In genomic region chr1:229024528-229025119, GRCh38 we compare ENCODE assay signal across 1 cellular context.
TF ChIP-seq lines count a peak whose summit lies in the region.

No MANE protein-coding gene starts in this region.

TF ChIP-seq in K562, 482 proteins besides CTCF, POLR2A, EP300 and RAD21 (continued from another document and continues in another):
- TF ChIP-seq NCOR1 (IDR thresholded peaks at IDR 0.05) = no peak
- no peak for TF ChIP-seq RBM25 (IDR thresholded peaks at IDR 0.05; ENCODE audit: low read depth, low read length, severe bottlenecking)
- peak; percentile 35; the same call in 1 of the 2 replicates for TF ChIP-seq CREB3L1 (IDR thresholded peaks at IDR 0.05; ENCODE audit: borderline replicate concordance, low read depth)
- no peak for TF ChIP-seq CREBBP (IDR thresholded peaks at IDR 0.05; ENCODE audit: low read depth, low read length)
- no peak for TF ChIP-seq ZNF263 (CRISPR knock-in tag; IDR thresholded peaks at IDR 0.05; ENCODE audit: borderline replicate concordance)
- no peak for TF ChIP-seq TAF7 (tag; IDR thresholded peaks at IDR 0.05)
- TF ChIP-seq BMI1 (IDR thresholded peaks at IDR 0.05; ENCODE audit: low read length) = no peak
- peak; percentile 70 for TF ChIP-seq ARID1B (IDR thresholded peaks at IDR 0.05)
- no peak for TF ChIP-seq PHTF2 (CRISPR knock-in tag; IDR thresholded peaks at IDR 0.05)
- no peak for TF ChIP-seq FOXJ3 (CRISPR knock-in tag; IDR thresholded peaks at IDR 0.05)
- TF ChIP-seq, protein P1, sequence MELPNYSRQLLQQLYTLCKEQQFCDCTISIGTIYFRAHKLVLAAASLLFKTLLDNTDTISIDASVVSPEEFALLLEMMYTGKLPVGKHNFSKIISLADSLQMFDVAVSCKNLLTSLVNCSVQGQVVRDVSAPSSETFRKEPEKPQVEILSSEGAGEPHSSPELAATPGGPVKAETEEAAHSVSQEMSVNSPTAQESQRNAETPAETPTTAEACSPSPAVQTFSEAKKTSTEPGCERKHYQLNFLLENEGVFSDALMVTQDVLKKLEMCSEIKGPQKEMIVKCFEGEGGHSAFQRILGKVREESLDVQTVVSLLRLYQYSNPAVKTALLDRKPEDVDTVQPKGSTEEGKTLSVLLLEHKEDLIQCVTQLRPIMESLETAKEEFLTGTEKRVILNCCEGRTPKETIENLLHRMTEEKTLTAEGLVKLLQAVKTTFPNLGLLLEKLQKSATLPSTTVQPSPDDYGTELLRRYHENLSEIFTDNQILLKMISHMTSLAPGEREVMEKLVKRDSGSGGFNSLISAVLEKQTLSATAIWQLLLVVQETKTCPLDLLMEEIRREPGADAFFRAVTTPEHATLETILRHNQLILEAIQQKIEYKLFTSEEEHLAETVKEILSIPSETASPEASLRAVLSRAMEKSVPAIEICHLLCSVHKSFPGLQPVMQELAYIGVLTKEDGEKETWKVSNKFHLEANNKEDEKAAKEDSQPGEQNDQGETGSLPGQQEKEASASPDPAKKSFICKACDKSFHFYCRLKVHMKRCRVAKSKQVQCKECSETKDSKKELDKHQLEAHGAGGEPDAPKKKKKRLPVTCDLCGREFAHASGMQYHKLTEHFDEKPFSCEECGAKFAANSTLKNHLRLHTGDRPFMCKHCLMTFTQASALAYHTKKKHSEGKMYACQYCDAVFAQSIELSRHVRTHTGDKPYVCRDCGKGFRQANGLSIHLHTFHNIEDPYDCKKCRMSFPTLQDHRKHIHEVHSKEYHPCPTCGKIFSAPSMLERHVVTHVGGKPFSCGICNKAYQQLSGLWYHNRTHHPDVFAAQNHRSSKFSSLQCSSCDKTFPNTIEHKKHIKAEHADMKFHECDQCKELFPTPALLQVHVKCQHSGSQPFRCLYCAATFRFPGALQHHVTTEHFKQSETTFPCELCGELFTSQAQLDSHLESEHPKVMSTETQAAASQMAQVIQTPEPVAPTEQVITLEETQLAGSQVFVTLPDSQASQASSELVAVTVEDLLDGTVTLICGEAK (IDR thresholded peaks at IDR 0.05) = no peak
- TF ChIP-seq, protein P1 (CRISPR knock-in tag; IDR thresholded peaks at IDR 0.05) = no peak
- peak; percentile 86 for TF ChIP-seq MAFF (IDR thresholded peaks at IDR 0.05; ENCODE audit: low read length)
- no peak for TF ChIP-seq THRAP3 (IDR thresholded peaks at IDR 0.05; ENCODE audit: borderline replicate concordance)
- TF ChIP-seq FOSL1 (tag; conservative IDR thresholded peaks at IDR 0.05) = peak; percentile 98
- TF ChIP-seq POLR3G (IDR thresholded peaks at IDR 0.05; ENCODE audit: extremely low read depth, insufficient read length, insufficient replicate concordance) = no peak
- no peak for TF ChIP-seq TEAD1 (CRISPR knock-in tag; IDR thresholded peaks at IDR 0.05)
- TF ChIP-seq ZNF780A (CRISPR knock-in tag; IDR thresholded peaks at IDR 0.05) = no peak
- TF ChIP-seq ATF1 (CRISPR knock-in tag; IDR thresholded peaks at IDR 0.05) = no peak
- peak; percentile 35; the same call in 1 of the 2 replicates for TF ChIP-seq ATF1 (tag; IDR thresholded peaks at IDR 0.05)
- peak; percentile 56 for TF ChIP-seq FOS (IDR thresholded peaks at IDR 0.05; ENCODE audit: extremely low read depth, insufficient read length)
- TF ChIP-seq, protein P2, sequence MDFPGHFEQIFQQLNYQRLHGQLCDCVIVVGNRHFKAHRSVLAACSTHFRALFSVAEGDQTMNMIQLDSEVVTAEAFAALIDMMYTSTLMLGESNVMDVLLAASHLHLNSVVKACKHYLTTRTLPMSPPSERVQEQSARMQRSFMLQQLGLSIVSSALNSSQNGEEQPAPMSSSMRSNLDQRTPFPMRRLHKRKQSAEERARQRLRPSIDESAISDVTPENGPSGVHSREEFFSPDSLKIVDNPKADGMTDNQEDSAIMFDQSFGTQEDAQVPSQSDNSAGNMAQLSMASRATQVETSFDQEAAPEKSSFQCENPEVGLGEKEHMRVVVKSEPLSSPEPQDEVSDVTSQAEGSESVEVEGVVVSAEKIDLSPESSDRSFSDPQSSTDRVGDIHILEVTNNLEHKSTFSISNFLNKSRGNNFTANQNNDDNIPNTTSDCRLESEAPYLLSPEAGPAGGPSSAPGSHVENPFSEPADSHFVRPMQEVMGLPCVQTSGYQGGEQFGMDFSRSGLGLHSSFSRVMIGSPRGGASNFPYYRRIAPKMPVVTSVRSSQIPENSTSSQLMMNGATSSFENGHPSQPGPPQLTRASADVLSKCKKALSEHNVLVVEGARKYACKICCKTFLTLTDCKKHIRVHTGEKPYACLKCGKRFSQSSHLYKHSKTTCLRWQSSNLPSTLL (IDR thresholded peaks at IDR 0.05) = no peak
- TF ChIP-seq SRSF7 (optimal IDR thresholded peaks at IDR 0.05; ENCODE audit: low read depth, low read length) = no peak
- TF ChIP-seq JUND (IDR thresholded peaks at IDR 0.05; ENCODE audit: borderline replicate concordance, low read depth, low read length) = peak; percentile 95
- peak; percentile 96 for TF ChIP-seq JUND (tag; IDR thresholded peaks at IDR 0.05; ENCODE audit: borderline replicate concordance, low read depth, low read length)
- no peak for TF ChIP-seq NR2C2 (CRISPR knock-in tag; IDR thresholded peaks at IDR 0.05)
- no peak for TF ChIP-seq NR2C2 (tag; IDR thresholded peaks at IDR 0.05)
- TF ChIP-seq CTBP1 (IDR thresholded peaks at IDR 0.05; ENCODE audit: borderline replicate concordance) = peak; percentile 62; the same call in 1 of the 2 replicates
- TF ChIP-seq ZNF695 (CRISPR knock-in tag; IDR thresholded peaks at IDR 0.05) = no peak
- TF ChIP-seq, protein P3, sequence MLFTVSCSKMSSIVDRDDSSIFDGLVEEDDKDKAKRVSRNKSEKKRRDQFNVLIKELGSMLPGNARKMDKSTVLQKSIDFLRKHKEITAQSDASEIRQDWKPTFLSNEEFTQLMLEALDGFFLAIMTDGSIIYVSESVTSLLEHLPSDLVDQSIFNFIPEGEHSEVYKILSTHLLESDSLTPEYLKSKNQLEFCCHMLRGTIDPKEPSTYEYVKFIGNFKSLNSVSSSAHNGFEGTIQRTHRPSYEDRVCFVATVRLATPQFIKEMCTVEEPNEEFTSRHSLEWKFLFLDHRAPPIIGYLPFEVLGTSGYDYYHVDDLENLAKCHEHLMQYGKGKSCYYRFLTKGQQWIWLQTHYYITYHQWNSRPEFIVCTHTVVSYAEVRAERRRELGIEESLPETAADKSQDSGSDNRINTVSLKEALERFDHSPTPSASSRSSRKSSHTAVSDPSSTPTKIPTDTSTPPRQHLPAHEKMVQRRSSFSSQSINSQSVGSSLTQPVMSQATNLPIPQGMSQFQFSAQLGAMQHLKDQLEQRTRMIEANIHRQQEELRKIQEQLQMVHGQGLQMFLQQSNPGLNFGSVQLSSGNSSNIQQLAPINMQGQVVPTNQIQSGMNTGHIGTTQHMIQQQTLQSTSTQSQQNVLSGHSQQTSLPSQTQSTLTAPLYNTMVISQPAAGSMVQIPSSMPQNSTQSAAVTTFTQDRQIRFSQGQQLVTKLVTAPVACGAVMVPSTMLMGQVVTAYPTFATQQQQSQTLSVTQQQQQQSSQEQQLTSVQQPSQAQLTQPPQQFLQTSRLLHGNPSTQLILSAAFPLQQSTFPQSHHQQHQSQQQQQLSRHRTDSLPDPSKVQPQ (CRISPR knock-in tag; IDR thresholded peaks at IDR 0.05; ENCODE audit: borderline replicate concordance) = no peak
- no peak for TF ChIP-seq SNIP1 (IDR thresholded peaks at IDR 0.05; ENCODE audit: low read depth)
- no peak for TF ChIP-seq GATA2 (CRISPR knock-in tag; IDR thresholded peaks at IDR 0.05)
- 0 out of 2 replicates have a peak, but pooled peaks have one; percentile 12 for TF ChIP-seq EHMT2 (IDR thresholded peaks at IDR 0.05)
- TF ChIP-seq, protein P4, sequence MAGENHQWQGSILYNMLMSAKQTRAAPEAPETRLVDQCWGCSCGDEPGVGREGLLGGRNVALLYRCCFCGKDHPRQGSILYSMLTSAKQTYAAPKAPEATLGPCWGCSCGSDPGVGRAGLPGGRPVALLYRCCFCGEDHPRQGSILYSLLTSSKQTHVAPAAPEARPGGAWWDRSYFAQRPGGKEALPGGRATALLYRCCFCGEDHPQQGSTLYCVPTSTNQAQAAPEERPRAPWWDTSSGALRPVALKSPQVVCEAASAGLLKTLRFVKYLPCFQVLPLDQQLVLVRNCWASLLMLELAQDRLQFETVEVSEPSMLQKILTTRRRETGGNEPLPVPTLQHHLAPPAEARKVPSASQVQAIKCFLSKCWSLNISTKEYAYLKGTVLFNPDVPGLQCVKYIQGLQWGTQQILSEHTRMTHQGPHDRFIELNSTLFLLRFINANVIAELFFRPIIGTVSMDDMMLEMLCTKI (IDR thresholded peaks at IDR 0.05; ENCODE audit: partially characterized antibody) = no peak
- no peak for TF ChIP-seq HES1 (IDR thresholded peaks at IDR 0.05; ENCODE audit: low read depth)
- TF ChIP-seq DPF2 (IDR thresholded peaks at IDR 0.05) = peak; percentile 83
- TF ChIP-seq BRF2 (IDR thresholded peaks at IDR 0.05; ENCODE audit: borderline replicate concordance, insufficient read depth, insufficient read length) = no peak
- peak; percentile 80 for TF ChIP-seq SMARCA4 (IDR thresholded peaks at IDR 0.05)
- peak; percentile 93 for TF ChIP-seq NFE2 (IDR thresholded peaks at IDR 0.05; ENCODE audit: low read depth)
- peak; percentile 96 for TF ChIP-seq C11orf30 (IDR thresholded peaks at IDR 0.05; ENCODE audit: low read depth)
- TF ChIP-seq HDAC1 (IDR thresholded peaks at IDR 0.05) = peak in 1 of 2 experiments; percentile 33; a peak in 1 of 4 replicates
- no peak for TF ChIP-seq HNRNPK (IDR thresholded peaks at IDR 0.05; ENCODE audit: low read depth, low read length, poor library complexity, severe bottlenecking)
- 0 out of 2 replicates have a peak, but pooled peaks have one; percentile 20 for TF ChIP-seq RFX1 (IDR thresholded peaks at IDR 0.05)
- TF ChIP-seq ZNF347 (CRISPR knock-in tag; IDR thresholded peaks at IDR 0.05; ENCODE audit: low read depth) = no peak
- no peak for TF ChIP-seq HMG20A (CRISPR knock-in tag; conservative IDR thresholded peaks at IDR 0.05)
- TF ChIP-seq SRF (CRISPR knock-in tag; IDR thresholded peaks at IDR 0.05) = no peak
- TF ChIP-seq ATF3 (IDR thresholded peaks at IDR 0.05) = peak; percentile 93
- TF ChIP-seq ATF3 (CRISPR knock-in tag; conservative IDR thresholded peaks at IDR 0.05) = no peak
- no peak for TF ChIP-seq ZBTB1 (CRISPR knock-in tag; IDR thresholded peaks at IDR 0.05; ENCODE audit: borderline replicate concordance, low read depth)
- TF ChIP-seq RCOR1 (IDR thresholded peaks at IDR 0.05; ENCODE audit: borderline replicate concordance in 1 of 2, low read depth in 2 of 2, low read length in 2 of 2) = peak in 1 of 2 experiments; percentile 24; a peak in 1 of 4 replicates
- TF ChIP-seq SMARCE1 (IDR thresholded peaks at IDR 0.05) = peak; percentile 78
